1 cellular context compared by ENCODE assay signal in the genomic region with DNA sequence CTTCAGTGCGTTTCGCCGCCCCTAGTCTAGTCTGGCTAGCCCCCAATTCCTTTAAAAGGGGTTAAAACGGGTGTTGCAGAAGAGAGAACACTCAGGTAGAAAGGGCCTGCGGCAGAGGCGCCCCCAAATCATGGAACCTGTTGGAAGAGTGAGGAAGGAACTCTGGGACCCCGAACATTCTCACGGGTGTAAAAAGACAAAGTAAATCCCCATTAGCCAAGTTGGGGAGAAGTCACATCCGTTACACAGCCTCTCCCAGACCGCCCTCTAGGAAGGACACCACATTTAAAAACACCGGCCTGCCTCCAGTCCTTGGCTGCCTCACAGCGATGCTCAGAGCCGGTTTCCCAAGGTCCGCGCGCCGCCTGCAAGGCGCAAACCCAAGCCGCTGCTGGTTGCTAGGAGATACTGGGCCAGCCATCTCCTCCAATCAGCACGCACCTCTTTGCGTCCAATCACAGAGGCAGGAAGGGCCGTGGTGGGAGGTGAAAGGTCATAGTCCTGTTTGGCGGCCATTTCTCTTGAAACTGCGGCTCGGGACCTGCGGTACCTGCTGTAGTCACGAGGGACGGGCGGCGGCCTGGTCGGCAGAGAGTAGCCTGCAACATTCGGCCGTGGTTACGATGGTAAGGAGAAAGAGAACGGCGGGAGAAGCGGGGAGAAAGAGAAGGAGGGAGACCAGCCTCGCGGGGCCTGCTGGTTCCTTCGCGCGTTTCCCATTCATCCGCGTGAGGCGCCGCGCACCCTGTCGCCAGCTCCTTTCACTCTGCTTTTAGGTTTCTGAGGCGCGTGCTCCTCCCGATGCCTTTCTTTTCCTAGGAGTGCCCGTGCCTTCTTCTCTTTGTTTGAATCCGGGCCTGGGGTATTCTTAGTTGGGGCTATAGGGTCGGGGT.
A peak's percentile ranks its signal among the peaks of the same experiment; 100 is the strongest.
TF ChIP-seq lines count a peak whose summit lies in the region.

A gene (plus strand): TSS at position 502 of the 893 bp plus-strand sequence. CDS start 122 bp downstream, at position 624.

TF ChIP-seq in HepG2, 621 proteins besides CTCF, POLR2A, EP300 and RAD21 (continued from another document and continues in another):
- TF ChIP-seq, protein P1, sequence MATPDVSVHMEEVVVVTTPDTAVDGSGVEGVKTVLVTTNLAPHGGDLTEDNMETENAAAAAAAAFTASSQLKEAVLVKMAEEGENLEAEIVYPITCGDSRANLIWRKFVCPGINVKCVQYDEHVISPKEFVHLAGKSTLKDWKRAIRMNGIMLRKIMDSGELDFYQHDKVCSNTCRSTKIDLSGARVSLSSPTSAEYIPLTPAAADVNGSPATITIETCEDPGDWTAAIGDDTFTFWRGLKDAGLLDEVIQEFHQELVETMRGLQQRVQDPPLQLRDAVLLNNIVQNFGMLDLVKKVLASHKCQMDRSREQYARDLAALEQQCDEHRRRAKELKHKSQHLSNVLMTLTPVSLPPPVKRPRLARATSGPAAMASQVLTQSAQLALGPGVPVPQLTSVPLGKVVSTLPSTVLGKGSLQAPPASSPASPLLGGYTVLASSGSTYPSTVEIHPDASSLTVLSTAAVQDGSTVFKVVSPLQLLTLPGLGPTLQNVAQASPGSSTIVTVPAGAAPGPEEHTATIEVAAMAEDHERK (CRISPR knock-in tag; IDR thresholded peaks at IDR 0.05; ENCODE audit: low read depth) = no peak
- no peak; the same call in 1 of the 2 replicates for TF ChIP-seq NCOR1 (IDR thresholded peaks at IDR 0.05; ENCODE audit: borderline replicate concordance, low read length)
- peak; percentile 95 for TF ChIP-seq GATAD1 (CRISPR knock-in tag; IDR thresholded peaks at IDR 0.05)
- TF ChIP-seq NCOA1 (CRISPR knock-in tag; IDR thresholded peaks at IDR 0.05) = no peak; the same call in 1 of the 2 replicates
- no peak for TF ChIP-seq MED13 (CRISPR knock-in tag; IDR thresholded peaks at IDR 0.05)
- peak; percentile 47; the same call in 1 of the 2 replicates for TF ChIP-seq ZNF205 (CRISPR knock-in tag; IDR thresholded peaks at IDR 0.05)
- TF ChIP-seq, protein P2, sequence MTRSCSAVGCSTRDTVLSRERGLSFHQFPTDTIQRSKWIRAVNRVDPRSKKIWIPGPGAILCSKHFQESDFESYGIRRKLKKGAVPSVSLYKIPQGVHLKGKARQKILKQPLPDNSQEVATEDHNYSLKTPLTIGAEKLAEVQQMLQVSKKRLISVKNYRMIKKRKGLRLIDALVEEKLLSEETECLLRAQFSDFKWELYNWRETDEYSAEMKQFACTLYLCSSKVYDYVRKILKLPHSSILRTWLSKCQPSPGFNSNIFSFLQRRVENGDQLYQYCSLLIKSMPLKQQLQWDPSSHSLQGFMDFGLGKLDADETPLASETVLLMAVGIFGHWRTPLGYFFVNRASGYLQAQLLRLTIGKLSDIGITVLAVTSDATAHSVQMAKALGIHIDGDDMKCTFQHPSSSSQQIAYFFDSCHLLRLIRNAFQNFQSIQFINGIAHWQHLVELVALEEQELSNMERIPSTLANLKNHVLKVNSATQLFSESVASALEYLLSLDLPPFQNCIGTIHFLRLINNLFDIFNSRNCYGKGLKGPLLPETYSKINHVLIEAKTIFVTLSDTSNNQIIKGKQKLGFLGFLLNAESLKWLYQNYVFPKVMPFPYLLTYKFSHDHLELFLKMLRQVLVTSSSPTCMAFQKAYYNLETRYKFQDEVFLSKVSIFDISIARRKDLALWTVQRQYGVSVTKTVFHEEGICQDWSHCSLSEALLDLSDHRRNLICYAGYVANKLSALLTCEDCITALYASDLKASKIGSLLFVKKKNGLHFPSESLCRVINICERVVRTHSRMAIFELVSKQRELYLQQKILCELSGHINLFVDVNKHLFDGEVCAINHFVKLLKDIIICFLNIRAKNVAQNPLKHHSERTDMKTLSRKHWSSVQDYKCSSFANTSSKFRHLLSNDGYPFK (CRISPR knock-in tag; IDR thresholded peaks at IDR 0.05; ENCODE audit: borderline replicate concordance) = peak; percentile 94
- peak; percentile 26; the same call in 1 of the 2 replicates for TF ChIP-seq MTF2 (CRISPR knock-in tag; IDR thresholded peaks at IDR 0.05; ENCODE audit: borderline replicate concordance)
- TF ChIP-seq, protein P3, sequence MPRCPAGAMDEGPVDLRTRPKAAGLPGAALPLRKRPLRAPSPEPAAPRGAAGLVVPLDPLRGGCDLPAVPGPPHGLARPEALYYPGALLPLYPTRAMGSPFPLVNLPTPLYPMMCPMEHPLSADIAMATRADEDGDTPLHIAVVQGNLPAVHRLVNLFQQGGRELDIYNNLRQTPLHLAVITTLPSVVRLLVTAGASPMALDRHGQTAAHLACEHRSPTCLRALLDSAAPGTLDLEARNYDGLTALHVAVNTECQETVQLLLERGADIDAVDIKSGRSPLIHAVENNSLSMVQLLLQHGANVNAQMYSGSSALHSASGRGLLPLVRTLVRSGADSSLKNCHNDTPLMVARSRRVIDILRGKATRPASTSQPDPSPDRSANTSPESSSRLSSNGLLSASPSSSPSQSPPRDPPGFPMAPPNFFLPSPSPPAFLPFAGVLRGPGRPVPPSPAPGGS (CRISPR knock-in tag; IDR thresholded peaks at IDR 0.05) = 0 out of 2 replicates have a peak, but pooled peaks have one; percentile 53
- peak in 1 of 2 experiments; percentile 85; a peak in 2 of 4 replicates for TF ChIP-seq KLF16 (CRISPR knock-in tag; IDR thresholded peaks at IDR 0.05)
- TF ChIP-seq, protein P4, sequence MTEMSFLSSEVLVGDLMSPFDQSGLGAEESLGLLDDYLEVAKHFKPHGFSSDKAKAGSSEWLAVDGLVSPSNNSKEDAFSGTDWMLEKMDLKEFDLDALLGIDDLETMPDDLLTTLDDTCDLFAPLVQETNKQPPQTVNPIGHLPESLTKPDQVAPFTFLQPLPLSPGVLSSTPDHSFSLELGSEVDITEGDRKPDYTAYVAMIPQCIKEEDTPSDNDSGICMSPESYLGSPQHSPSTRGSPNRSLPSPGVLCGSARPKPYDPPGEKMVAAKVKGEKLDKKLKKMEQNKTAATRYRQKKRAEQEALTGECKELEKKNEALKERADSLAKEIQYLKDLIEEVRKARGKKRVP (CRISPR knock-in tag; IDR thresholded peaks at IDR 0.05) = no peak
- TF ChIP-seq ZNF24 (IDR thresholded peaks at IDR 0.05) = no peak
- TF ChIP-seq SCMH1 (CRISPR knock-in tag; IDR thresholded peaks at IDR 0.05; ENCODE audit: borderline replicate concordance) = no peak
- TF ChIP-seq RFX1 (IDR thresholded peaks at IDR 0.05) = peak; percentile 97
- TF ChIP-seq, protein P5, sequence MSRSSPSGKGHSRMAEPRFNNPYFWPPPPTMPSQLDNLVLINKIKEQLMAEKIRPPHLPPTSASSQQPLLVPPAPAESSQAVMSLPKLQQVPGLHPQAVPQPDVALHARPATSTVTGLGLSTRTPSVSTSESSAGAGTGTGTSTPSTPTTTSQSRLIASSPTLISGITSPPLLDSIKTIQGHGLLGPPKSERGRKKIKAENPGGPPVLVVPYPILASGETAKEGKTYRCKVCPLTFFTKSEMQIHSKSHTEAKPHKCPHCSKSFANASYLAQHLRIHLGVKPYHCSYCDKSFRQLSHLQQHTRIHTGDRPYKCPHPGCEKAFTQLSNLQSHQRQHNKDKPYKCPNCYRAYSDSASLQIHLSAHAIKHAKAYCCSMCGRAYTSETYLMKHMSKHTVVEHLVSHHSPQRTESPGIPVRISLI (CRISPR knock-in tag; IDR thresholded peaks at IDR 0.05; ENCODE audit: borderline replicate concordance) = no peak
- TF ChIP-seq, protein P6, sequence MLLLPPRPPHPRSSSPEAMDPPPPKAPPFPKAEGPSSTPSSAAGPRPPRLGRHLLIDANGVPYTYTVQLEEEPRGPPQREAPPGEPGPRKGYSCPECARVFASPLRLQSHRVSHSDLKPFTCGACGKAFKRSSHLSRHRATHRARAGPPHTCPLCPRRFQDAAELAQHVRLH (CRISPR knock-in tag; IDR thresholded peaks at IDR 0.05; ENCODE audit: borderline replicate concordance, low read depth) = peak; percentile 59; the same call in 1 of the 2 replicates
- TF ChIP-seq, protein P7, sequence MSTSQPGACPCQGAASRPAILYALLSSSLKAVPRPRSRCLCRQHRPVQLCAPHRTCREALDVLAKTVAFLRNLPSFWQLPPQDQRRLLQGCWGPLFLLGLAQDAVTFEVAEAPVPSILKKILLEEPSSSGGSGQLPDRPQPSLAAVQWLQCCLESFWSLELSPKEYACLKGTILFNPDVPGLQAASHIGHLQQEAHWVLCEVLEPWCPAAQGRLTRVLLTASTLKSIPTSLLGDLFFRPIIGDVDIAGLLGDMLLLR (CRISPR knock-in tag; IDR thresholded peaks at IDR 0.05) = no peak
- TF ChIP-seq, protein P8, sequence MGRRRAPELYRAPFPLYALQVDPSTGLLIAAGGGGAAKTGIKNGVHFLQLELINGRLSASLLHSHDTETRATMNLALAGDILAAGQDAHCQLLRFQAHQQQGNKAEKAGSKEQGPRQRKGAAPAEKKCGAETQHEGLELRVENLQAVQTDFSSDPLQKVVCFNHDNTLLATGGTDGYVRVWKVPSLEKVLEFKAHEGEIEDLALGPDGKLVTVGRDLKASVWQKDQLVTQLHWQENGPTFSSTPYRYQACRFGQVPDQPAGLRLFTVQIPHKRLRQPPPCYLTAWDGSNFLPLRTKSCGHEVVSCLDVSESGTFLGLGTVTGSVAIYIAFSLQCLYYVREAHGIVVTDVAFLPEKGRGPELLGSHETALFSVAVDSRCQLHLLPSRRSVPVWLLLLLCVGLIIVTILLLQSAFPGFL (CRISPR knock-in tag; IDR thresholded peaks at IDR 0.05) = no peak
- TF ChIP-seq, protein P9, sequence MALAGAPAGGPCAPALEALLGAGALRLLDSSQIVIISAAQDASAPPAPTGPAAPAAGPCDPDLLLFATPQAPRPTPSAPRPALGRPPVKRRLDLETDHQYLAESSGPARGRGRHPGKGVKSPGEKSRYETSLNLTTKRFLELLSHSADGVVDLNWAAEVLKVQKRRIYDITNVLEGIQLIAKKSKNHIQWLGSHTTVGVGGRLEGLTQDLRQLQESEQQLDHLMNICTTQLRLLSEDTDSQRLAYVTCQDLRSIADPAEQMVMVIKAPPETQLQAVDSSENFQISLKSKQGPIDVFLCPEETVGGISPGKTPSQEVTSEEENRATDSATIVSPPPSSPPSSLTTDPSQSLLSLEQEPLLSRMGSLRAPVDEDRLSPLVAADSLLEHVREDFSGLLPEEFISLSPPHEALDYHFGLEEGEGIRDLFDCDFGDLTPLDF (CRISPR knock-in tag; IDR thresholded peaks at IDR 0.05) = peak; percentile 60
- peak; percentile 82 for TF ChIP-seq SALL2 (CRISPR knock-in tag; IDR thresholded peaks at IDR 0.05)
- no peak for TF ChIP-seq MAZ (IDR thresholded peaks at IDR 0.05; ENCODE audit: borderline replicate concordance, low read depth, low read length)
- TF ChIP-seq MAZ (CRISPR knock-in tag; IDR thresholded peaks at IDR 0.05; ENCODE audit: low read depth) = no peak
- peak; percentile 62 for TF ChIP-seq ZNF335 (CRISPR knock-in tag; IDR thresholded peaks at IDR 0.05)
- TF ChIP-seq ISL2 (CRISPR knock-in tag; IDR thresholded peaks at IDR 0.05) = peak; percentile 73
- 0 out of 2 replicates have a peak, but pooled peaks have one; percentile 52 for TF ChIP-seq ZNF557 (CRISPR knock-in tag; IDR thresholded peaks at IDR 0.05)
- TF ChIP-seq RFXAP (CRISPR knock-in tag; IDR thresholded peaks at IDR 0.05; ENCODE audit: borderline replicate concordance) = no peak
- TF ChIP-seq CEBPG (CRISPR knock-in tag; IDR thresholded peaks at IDR 0.05) = peak; percentile 51; the same call in 1 of the 2 replicates
- TF ChIP-seq, protein P10, sequence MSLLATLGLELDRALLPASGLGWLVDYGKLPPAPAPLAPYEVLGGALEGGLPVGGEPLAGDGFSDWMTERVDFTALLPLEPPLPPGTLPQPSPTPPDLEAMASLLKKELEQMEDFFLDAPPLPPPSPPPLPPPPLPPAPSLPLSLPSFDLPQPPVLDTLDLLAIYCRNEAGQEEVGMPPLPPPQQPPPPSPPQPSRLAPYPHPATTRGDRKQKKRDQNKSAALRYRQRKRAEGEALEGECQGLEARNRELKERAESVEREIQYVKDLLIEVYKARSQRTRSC (CRISPR knock-in tag; IDR thresholded peaks at IDR 0.05; ENCODE audit: low read depth) = no peak; the same call in 1 of the 2 replicates
- TF ChIP-seq DPF2 (CRISPR knock-in tag; IDR thresholded peaks at IDR 0.05; ENCODE audit: borderline replicate concordance, low read depth) = no peak
- peak; percentile 70; the same call in 1 of the 2 replicates for TF ChIP-seq NRL (CRISPR knock-in tag; IDR thresholded peaks at IDR 0.05; ENCODE audit: borderline replicate concordance)
- peak; percentile 94 for TF ChIP-seq PHF8 (CRISPR knock-in tag; IDR thresholded peaks at IDR 0.05)
- peak; percentile 98 for TF ChIP-seq ZFX (CRISPR knock-in tag; IDR thresholded peaks at IDR 0.05; ENCODE audit: low read depth)
- TF ChIP-seq, protein P11, sequence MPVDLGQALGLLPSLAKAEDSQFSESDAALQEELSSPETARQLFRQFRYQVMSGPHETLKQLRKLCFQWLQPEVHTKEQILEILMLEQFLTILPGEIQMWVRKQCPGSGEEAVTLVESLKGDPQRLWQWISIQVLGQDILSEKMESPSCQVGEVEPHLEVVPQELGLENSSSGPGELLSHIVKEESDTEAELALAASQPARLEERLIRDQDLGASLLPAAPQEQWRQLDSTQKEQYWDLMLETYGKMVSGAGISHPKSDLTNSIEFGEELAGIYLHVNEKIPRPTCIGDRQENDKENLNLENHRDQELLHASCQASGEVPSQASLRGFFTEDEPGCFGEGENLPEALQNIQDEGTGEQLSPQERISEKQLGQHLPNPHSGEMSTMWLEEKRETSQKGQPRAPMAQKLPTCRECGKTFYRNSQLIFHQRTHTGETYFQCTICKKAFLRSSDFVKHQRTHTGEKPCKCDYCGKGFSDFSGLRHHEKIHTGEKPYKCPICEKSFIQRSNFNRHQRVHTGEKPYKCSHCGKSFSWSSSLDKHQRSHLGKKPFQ (CRISPR knock-in tag; IDR thresholded peaks at IDR 0.05; ENCODE audit: insufficient replicate concordance) = no peak
- TF ChIP-seq, protein P12, sequence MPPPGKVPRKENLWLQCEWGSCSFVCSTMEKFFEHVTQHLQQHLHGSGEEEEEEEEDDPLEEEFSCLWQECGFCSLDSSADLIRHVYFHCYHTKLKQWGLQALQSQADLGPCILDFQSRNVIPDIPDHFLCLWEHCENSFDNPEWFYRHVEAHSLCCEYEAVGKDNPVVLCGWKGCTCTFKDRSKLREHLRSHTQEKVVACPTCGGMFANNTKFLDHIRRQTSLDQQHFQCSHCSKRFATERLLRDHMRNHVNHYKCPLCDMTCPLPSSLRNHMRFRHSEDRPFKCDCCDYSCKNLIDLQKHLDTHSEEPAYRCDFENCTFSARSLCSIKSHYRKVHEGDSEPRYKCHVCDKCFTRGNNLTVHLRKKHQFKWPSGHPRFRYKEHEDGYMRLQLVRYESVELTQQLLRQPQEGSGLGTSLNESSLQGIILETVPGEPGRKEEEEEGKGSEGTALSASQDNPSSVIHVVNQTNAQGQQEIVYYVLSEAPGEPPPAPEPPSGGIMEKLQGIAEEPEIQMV (CRISPR knock-in tag; IDR thresholded peaks at IDR 0.05; ENCODE audit: low read depth) = peak; percentile 96
- no peak for TF ChIP-seq ZNF577 (CRISPR knock-in tag; IDR thresholded peaks at IDR 0.05; ENCODE audit: borderline replicate concordance, low read depth)
- TF ChIP-seq ZNF121 (CRISPR knock-in tag; IDR thresholded peaks at IDR 0.05) = no peak
- TF ChIP-seq FOXO1 (CRISPR knock-in tag; IDR thresholded peaks at IDR 0.05) = no peak
- 0 out of 2 replicates have a peak, but pooled peaks have one; percentile 26 for TF ChIP-seq TP53 (CRISPR knock-in tag; conservative IDR thresholded peaks at IDR 0.05)
- no peak for TF ChIP-seq KLF15 (CRISPR knock-in tag; IDR thresholded peaks at IDR 0.05; ENCODE audit: borderline replicate concordance)
- TF ChIP-seq, protein P13, sequence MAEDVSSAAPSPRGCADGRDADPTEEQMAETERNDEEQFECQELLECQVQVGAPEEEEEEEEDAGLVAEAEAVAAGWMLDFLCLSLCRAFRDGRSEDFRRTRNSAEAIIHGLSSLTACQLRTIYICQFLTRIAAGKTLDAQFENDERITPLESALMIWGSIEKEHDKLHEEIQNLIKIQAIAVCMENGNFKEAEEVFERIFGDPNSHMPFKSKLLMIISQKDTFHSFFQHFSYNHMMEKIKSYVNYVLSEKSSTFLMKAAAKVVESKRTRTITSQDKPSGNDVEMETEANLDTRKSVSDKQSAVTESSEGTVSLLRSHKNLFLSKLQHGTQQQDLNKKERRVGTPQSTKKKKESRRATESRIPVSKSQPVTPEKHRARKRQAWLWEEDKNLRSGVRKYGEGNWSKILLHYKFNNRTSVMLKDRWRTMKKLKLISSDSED (CRISPR knock-in tag; IDR thresholded peaks at IDR 0.05) = no peak
- TF ChIP-seq ZFP41 (CRISPR knock-in tag; IDR thresholded peaks at IDR 0.05; ENCODE audit: borderline replicate concordance) = no peak
